Comparison of ENCODE assay signal across 13 cellular contexts in genomic region chr6:35086282-35086632, GRCh38. TPM values are rescaled to one million over a fixed set of nuclear protein-coding genes. Genes with fewer than 3 reads are reported as not detected.
"Had no signal": no experiment of that assay in that cellular context is flagged by ENCODE, and none has a peak within 500 bp of the region (broad histone marks: within the 10 kb centered on the region; RNA-seq: fewer than 3 reads in every experiment).

No MANE protein-coding gene starts in this region.

- ATAC-seq: naive thymus-derived CD8-positive, alpha-beta T cell had no signal

- H3K4me1 Mint-ChIP-seq: activated CD4-positive, alpha-beta memory T cell treated with anti-CD3 and anti-CD28 coated beads, Interleukin-2, amount 10 ng/mL, durations not matched to agents 7 days and 5 days had no signal

- DNase-seq: activated CD4-positive, alpha-beta memory T cell treated with anti-CD3 and anti-CD28 coated beads, Interleukin-2, amount 10 ng/mL, durations not matched to agents 7 days and 5 days; activated naive CD4-positive, alpha-beta T cell treated with anti-CD3 and anti-CD28 coated beads for 36 hours; central memory CD4-positive, alpha-beta T cell; effector memory CD4-positive, alpha-beta T cell; hippocampal formation; occipital lobe; stimulated activated CD4-positive, alpha-beta T cell treated with anti-CD3 and anti-CD28 coated beads, Interleukin-12 subunit alpha, Interleukin-12 subunit beta, amount 100 ng/mL, for 4 hours; stimulated activated naive CD4-positive, alpha-beta T cell treated with Interleukin-2 at 50 U/mL for 16 hours; T-helper 9 cell had no signal

- H3K4me3 Mint-ChIP-seq: activated CD4-positive, alpha-beta memory T cell treated with anti-CD3 and anti-CD28 coated beads, Interleukin-2, amount 10 ng/mL, durations not matched to agents 7 days and 5 days; activated naive CD4-positive, alpha-beta T cell treated with anti-CD3 and anti-CD28 coated beads for 36 hours; naive thymus-derived CD8-positive, alpha-beta T cell had no signal

- H3K27me3 Mint-ChIP-seq: activated CD4-positive, alpha-beta memory T cell treated with anti-CD3 and anti-CD28 coated beads, Interleukin-2, amount 10 ng/mL, durations not matched to agents 7 days and 5 days; naive thymus-derived CD8-positive, alpha-beta T cell had no signal

- H3K4me3 ChIP-seq: lung, suprapubic skin had no signal

- H3K27ac Mint-ChIP-seq: activated CD4-positive, alpha-beta memory T cell treated with anti-CD3 and anti-CD28 coated beads, Interleukin-2, amount 10 ng/mL, durations not matched to agents 7 days and 5 days; activated naive CD4-positive, alpha-beta T cell treated with anti-CD3 and anti-CD28 coated beads for 36 hours had no signal

- H3K27me3 ChIP-seq: suprapubic skin had no signal

- H3K9me3 Mint-ChIP-seq: activated CD4-positive, alpha-beta memory T cell treated with anti-CD3 and anti-CD28 coated beads, Interleukin-2, amount 10 ng/mL, durations not matched to agents 7 days and 5 days; activated naive CD4-positive, alpha-beta T cell treated with anti-CD3 and anti-CD28 coated beads for 36 hours; naive thymus-derived CD8-positive, alpha-beta T cell had no signal

- H3K9me3 ChIP-seq: suprapubic skin had no signal

RNA-seq across cellular contexts. Expression of gene TCP11, which starts 54.9 kb away (rescaled TPM):
- total RNA-seq: activated CD4-positive, alpha-beta memory T cell treated with anti-CD3 and anti-CD28 coated beads, Interleukin-2, amount 10 ng/mL, durations not matched to agents 7 days and 5 days; activated naive CD4-positive, alpha-beta T cell treated with anti-CD3 and anti-CD28 coated beads for 36 hours; mononuclear cell; naive thymus-derived CD8-positive, alpha-beta T cell had no signal
- polyA plus RNA-seq: naive thymus-derived CD8-positive, alpha-beta T cell had no signal
